Comparison of ENCODE assay signal across 1 cellular context in genomic region chr4:26819478-26819877, GRCh38.
TF ChIP-seq lines count a peak whose summit lies in the region.

No MANE protein-coding gene starts in this region.

TF ChIP-seq in HCT116, 20 proteins besides CTCF, POLR2A, EP300 and RAD21 (continued from another document):
- no peak for TF ChIP-seq ZNF274 (IDR thresholded peaks at IDR 0.05; ENCODE audit: low read depth, low read length)
- no peak for TF ChIP-seq EGR1 (IDR thresholded peaks at IDR 0.05; ENCODE audit: low read depth)
- TF ChIP-seq MAX (IDR thresholded peaks at IDR 0.05) = no peak
- no peak for TF ChIP-seq ZFX (IDR thresholded peaks at IDR 0.05)
- no peak for TF ChIP-seq FOSL1 (IDR thresholded peaks at IDR 0.05; ENCODE audit: low read depth)
- no peak for TF ChIP-seq CBX3 (IDR thresholded peaks at IDR 0.05; ENCODE audit: low read depth)
- no peak for TF ChIP-seq ATF3 (IDR thresholded peaks at IDR 0.05)
- no peak for TF ChIP-seq YY1 (IDR thresholded peaks at IDR 0.05; ENCODE audit: extremely low read depth, insufficient replicate concordance, low read depth, low read length)
